Comparison of ENCODE assay signal across 31 cellular contexts in genomic region chr12:106669216-106669615, GRCh38.
"Had no signal": no experiment of that assay in that cellular context is flagged by ENCODE, and none has a peak within 500 bp of the region (broad histone marks: within the 10 kb centered on the region; RNA-seq: fewer than 3 reads in every experiment).

No MANE protein-coding gene starts in this region.

- H3K27ac ChIP-seq: ascending aorta, cardiac muscle cell, VCaP had no signal

- FAIRE-seq: bronchial epithelial cell, TTC549 had no signal

- H3K9me3 ChIP-seq: ascending aorta had no signal

- H3K4me3 ChIP-seq: ascending aorta, cardiac muscle cell had no signal

- H3K4me1 ChIP-seq: ascending aorta had no signal

- DNase-seq: activated B cell treated with CpG ODN at 0.5 μM for 24 hours; activated CD4-positive, alpha-beta memory T cell treated with anti-CD3 and anti-CD28 coated beads for 36 hours; activated CD4-positive, alpha-beta T cell treated with anti-CD3 and anti-CD28 coated beads for 4 hours; activated CD4-positive, alpha-beta T cell treated with anti-CD3 and anti-CD28 coated beads, Interleukin-2, amount 10 ng/mL, durations not matched to agents 24 days and 14 days; activated CD4-positive, alpha-beta T cell treated with anti-CD3 and anti-CD28 coated beads, Interleukin-2, amount 50 U/mL, for 1 hour; activated CD4-positive, alpha-beta T cell treated with anti-CD3 and anti-CD28 coated beads, Interleukin-2, amount 50 U/mL, for 4 hours; activated CD4-positive, CD25-positive, alpha-beta regulatory T cell treated with anti-CD3 and anti-CD28 coated beads, Interleukin-2, amount 50 U/mL, for 72 hours; activated CD8-positive, alpha-beta memory T cell treated with anti-CD3 and anti-CD28 coated beads, Interleukin-2, amount 50 U/mL, for 4 hours; activated CD8-positive, alpha-beta T cell treated with anti-CD3 and anti-CD28 coated beads for 36 hours; activated effector memory CD4-positive, alpha-beta T cell treated with anti-CD3 and anti-CD28 coated beads, Interleukin-2, amount 50 U/mL, for 16 hours; activated gamma-delta T cell treated with Interleukin-2 at 50 U/mL for 16 hours; activated naive CD4-positive, alpha-beta T cell; activated naive CD4-positive, alpha-beta T cell treated with anti-CD3 and anti-CD28 coated beads, Interleukin-2, amount 10 ng/mL, durations not matched to agents 7 days and 5 days; activated naive CD8-positive, alpha-beta T cell treated with anti-CD3 and anti-CD28 coated beads, Interleukin-2, amount 10 ng/mL, durations not matched to agents 7 days and 5 days; activated naive CD8-positive, alpha-beta T cell treated with anti-CD3 and anti-CD28 coated beads, Interleukin-2, amount 50 U/mL, for 24 hours; activated T-cell treated with anti-CD3 and anti-CD28 coated beads for 4 hours; activated T-cell treated with anti-CD3 and anti-CD28 coated beads, Interleukin-2, amount 50 U/mL, for 1 hour; activated T-cell treated with anti-CD3 and anti-CD28 coated beads, Interleukin-2, amount 50 U/mL, for 4 hours; activated T-cell treated with anti-CD3 and anti-CD28 coated beads, Interleukin-2, amount 50 U/mL, for 72 hours; amygdala; anterior cingulate cortex; central memory CD4-positive, alpha-beta T cell; T-helper 1 cell; T-helper 2 cell; T-helper 9 cell had no signal

- H3K36me3 ChIP-seq: ascending aorta, cardiac muscle cell had no signal

- H3K27me3 ChIP-seq: ascending aorta, cardiac muscle cell had no signal

- ATAC-seq: activated CD8-positive, alpha-beta T cell treated with anti-CD3 and anti-CD28 coated beads for 36 hours; activated naive CD8-positive, alpha-beta T cell treated with anti-CD3 and anti-CD28 coated beads, Interleukin-2, amount 50 U/mL, for 24 hours; activated T-cell treated with anti-CD3 and anti-CD28 coated beads, Interleukin-2, amount 50 U/mL, for 4 hours; activated T-cell treated with anti-CD3 and anti-CD28 coated beads, Interleukin-2, amount 50 U/mL, for 72 hours; activated T-helper 17 cell treated with anti-CD3 and anti-CD28 coated beads, Interleukin-2, amount 50 U/mL, for 72 hours had no signal
